1 cellular context compared by ENCODE assay signal in the genomic region with DNA sequence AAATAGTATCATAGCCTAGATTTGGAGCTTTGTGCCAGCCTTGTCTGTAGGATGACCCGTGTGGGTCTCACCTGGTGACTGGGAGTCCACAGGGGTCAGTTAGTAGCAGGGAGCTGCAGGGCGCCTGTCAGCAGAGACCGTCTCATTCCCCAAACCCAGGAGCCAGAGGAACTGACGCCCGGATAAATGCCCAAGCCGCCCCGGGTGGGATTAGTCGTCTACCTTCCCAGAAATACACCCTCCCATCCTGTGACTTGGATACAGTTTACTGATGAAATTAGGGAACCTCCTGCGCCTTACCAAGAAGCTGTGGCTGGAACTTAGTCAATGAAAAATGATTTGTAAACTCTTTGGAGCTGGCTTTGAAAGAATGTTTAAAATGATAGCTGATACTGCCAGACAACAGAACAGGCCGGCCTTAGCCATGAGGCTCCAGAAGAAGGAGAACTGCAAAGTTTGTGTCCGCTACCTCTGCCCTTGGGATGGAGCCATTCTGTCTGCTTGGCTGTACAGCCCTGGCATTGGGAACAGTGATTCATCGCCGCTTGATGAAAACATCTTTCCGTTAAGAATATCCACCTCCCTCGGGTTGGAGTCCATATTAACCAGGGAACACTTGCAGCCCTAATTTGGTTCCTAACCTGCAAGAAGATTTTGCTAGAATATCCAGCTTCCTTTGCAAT.
TF ChIP-seq lines count a peak whose summit lies in the region.

No MANE protein-coding gene starts in this region.

TF ChIP-seq in IMR-90, 13 proteins besides CTCF, POLR2A, EP300 and RAD21:
- TF ChIP-seq RFX5 (IDR thresholded peaks at IDR 0.05; ENCODE audit: low read depth, low read length) (no peak), SMC3 (IDR thresholded peaks at IDR 0.05; ENCODE audit: low read depth, low read length) (no peak), FOS (IDR thresholded peaks at IDR 0.05; ENCODE audit: low read depth, low read length) (peak; percentile 43; the same call in 1 of the 2 replicates), RCOR1 (IDR thresholded peaks at IDR 0.05; ENCODE audit: insufficient replicate concordance, low read length) (no peak), MXI1 (IDR thresholded peaks at IDR 0.05; ENCODE audit: borderline replicate concordance, low read depth, low read length) (peak; percentile 20; the same call in 1 of the 2 replicates), MAFK (IDR thresholded peaks at IDR 0.05; ENCODE audit: low read depth, low read length) (no peak)
